ENCODE assay signal across 26 cellular contexts in genomic region chr6:110034637-110035096, GRCh38. TPM values are rescaled to one million over a fixed set of nuclear protein-coding genes. Genes with fewer than 3 reads are reported as not detected.
"Had no signal": no experiment of that assay in that cellular context is flagged by ENCODE, and none has a peak within 500 bp of the region (broad histone marks: within the 10 kb centered on the region; RNA-seq: fewer than 3 reads in every experiment).

No MANE protein-coding gene starts in this region.

- H3K27me3 ChIP-seq: upper lobe of right lung had no signal

- H3K36me3 Mint-ChIP-seq: activated naive CD4-positive, alpha-beta T cell treated with anti-CD3 and anti-CD28 coated beads, Interleukin-2, amount 50 U/mL, for 72 hours; brain; memory B cell had no signal

- H3K9me3 Mint-ChIP-seq: activated naive CD4-positive, alpha-beta T cell treated with anti-CD3 and anti-CD28 coated beads, Interleukin-2, amount 50 U/mL, for 72 hours; activated T-cell treated with anti-CD3 and anti-CD28 coated beads, Interleukin-2, amount 50 U/mL, for 24 hours; activated T-helper 17 cell treated with anti-CD3 and anti-CD28 coated beads, Interleukin-2, amount 50 U/mL, for 72 hours; brain; effector memory CD8-positive, alpha-beta T cell; memory B cell; nephron progenitor cell had no signal

- DNase-seq: activated CD4-positive, alpha-beta T cell treated with anti-CD3 and anti-CD28 coated beads for 1 hour; activated CD4-positive, alpha-beta T cell treated with anti-CD3 and anti-CD28 coated beads, Interleukin-2, amount 50 U/mL, for 4 hours; activated CD8-positive, alpha-beta memory T cell treated with anti-CD3 and anti-CD28 coated beads for 24 hours; activated CD8-positive, alpha-beta memory T cell treated with anti-CD3 and anti-CD28 coated beads, Interleukin-2, amount 50 U/mL, for 4 hours; activated T-cell treated with anti-CD3 and anti-CD28 coated beads, Interleukin-2, amount 50 U/mL, for 24 hours; aorta; central memory CD4-positive, alpha-beta T cell; effector memory CD8-positive, alpha-beta T cell; nephron progenitor cell; stimulated activated CD4-positive, alpha-beta T cell treated with anti-CD3 and anti-CD28 coated beads, Interleukin-4, amount 100 ng/mL, for 4 hours; stimulated activated naive CD8-positive, alpha-beta T cell treated with anti-CD3 and anti-CD28 coated beads, Interleukin-15, Interleukin-2, amounts not matched to agents 100 U/mL and 50 U/mL, for 24 hours; T-helper 9 cell; upper lobe of right lung had no signal

- H3K27ac ChIP-seq: upper lobe of right lung had no signal

- H3K27ac Mint-ChIP-seq: activated naive CD4-positive, alpha-beta T cell treated with anti-CD3 and anti-CD28 coated beads, Interleukin-2, amount 50 U/mL, for 72 hours; activated T-cell treated with anti-CD3 and anti-CD28 coated beads, Interleukin-2, amount 50 U/mL, for 24 hours; activated T-helper 17 cell treated with anti-CD3 and anti-CD28 coated beads, Interleukin-2, amount 50 U/mL, for 72 hours; memory B cell; progenitor cell of endocrine pancreas had no signal

- H3K4me3 Mint-ChIP-seq: activated T-cell treated with anti-CD3 and anti-CD28 coated beads, Interleukin-2, amount 50 U/mL, for 24 hours; activated T-helper 17 cell treated with anti-CD3 and anti-CD28 coated beads, Interleukin-2, amount 50 U/mL, for 72 hours; brain; effector memory CD8-positive, alpha-beta T cell; memory B cell; nephron progenitor cell had no signal

- H3K36me3 ChIP-seq: upper lobe of right lung had no signal

- H3K4me3 ChIP-seq: upper lobe of right lung had no signal

- H3K27me3 Mint-ChIP-seq: activated T-cell treated with anti-CD3 and anti-CD28 coated beads, Interleukin-2, amount 50 U/mL, for 24 hours; activated T-helper 17 cell treated with anti-CD3 and anti-CD28 coated beads, Interleukin-2, amount 50 U/mL, for 72 hours; memory B cell had no signal

- H3K4me1 ChIP-seq: upper lobe of right lung had no signal

- ATAC-seq: activated naive CD4-positive, alpha-beta T cell treated with anti-CD3 and anti-CD28 coated beads, Interleukin-2, amount 50 U/mL, for 72 hours; activated T-helper 17 cell treated with anti-CD3 and anti-CD28 coated beads, Interleukin-2, amount 50 U/mL, for 72 hours; effector memory CD8-positive, alpha-beta T cell; esophagus mucosa; stimulated activated naive CD8-positive, alpha-beta T cell treated with anti-CD3 and anti-CD28 coated beads, Interleukin-15, Interleukin-2, amounts not matched to agents 100 U/mL and 50 U/mL, for 24 hours had no signal

- H3K9me3 ChIP-seq: upper lobe of right lung had no signal

RNA-seq across cellular contexts. Expression of gene GPR6, which starts 56.6 kb away (rescaled TPM):
- total RNA-seq: activated naive CD4-positive, alpha-beta T cell treated with anti-CD3 and anti-CD28 coated beads, Interleukin-2, amount 50 U/mL, for 72 hours; activated T-helper 17 cell treated with anti-CD3 and anti-CD28 coated beads, Interleukin-2, amount 50 U/mL, for 72 hours; aorta; dermis microvascular lymphatic vessel endothelial cell; endothelial cell of umbilical vein; esophagus mucosa; liver; mononuclear cell; omental fat pad; progenitor cell of endocrine pancreas; subcutaneous adipose tissue; T-helper 1 cell treated with Interleukin-12 subunit alpha and Interleukin-12 subunit beta and Interleukin-4 antibody, amounts not matched to agents 30 ng/mL and 1 ng/mL, for 36 hours; upper lobe of right lung had no signal
